In the genomic region with DNA sequence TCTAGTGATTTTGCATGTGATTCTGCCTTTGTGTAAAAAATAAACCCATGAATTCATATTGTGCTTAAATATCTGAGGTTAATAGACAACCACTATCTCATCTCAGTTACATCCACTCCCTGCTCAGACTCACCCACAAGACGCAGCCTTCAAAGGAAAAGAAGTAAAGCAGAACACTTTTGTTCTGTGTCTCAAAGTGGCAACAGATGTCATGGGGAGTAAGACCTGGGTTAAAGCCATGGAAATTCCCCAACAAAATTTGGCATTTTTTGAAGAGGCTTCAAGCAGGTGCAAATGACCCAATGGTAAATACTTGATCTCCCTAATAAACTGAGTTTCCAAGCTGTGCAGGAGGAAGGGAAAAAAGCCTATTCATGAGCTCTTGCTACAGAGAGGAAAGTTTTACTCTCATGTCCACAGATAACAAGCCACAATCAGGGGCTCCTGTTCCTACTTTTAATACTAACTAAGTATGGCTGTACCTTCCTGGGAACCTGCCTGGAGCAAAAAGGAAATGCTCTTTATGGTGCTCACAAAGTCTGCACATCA, we compare ENCODE assay signal across 29 cellular contexts. TPM values are rescaled to one million over a fixed set of nuclear protein-coding genes. Genes with fewer than 3 reads are reported as not detected.
"Had no signal": no experiment of that assay in that cellular context is flagged by ENCODE, and none has a peak within 500 bp of the region (broad histone marks: within the 10 kb centered on the region; RNA-seq: fewer than 3 reads in every experiment).

No MANE protein-coding gene starts in this region.

- DNase-seq: activated B cell treated with CpG ODN at 0.5 μM for 24 hours; activated naive CD4-positive, alpha-beta T cell; activated T-cell treated with anti-CD3 and anti-CD28 coated beads for 4 hours; activated T-cell treated with anti-CD3 and anti-CD28 coated beads, Interleukin-2, amount 50 U/mL, for 72 hours; dermis blood vessel endothelial cell; effector CD4-positive, alpha-beta T cell; esophagus squamous epithelium; foreskin melanocyte; heart right ventricle; left ventricle myocardium superior; naive thymus-derived CD4-positive, alpha-beta T cell; nucleus accumbens; pancreas; retina; sigmoid colon; stimulated activated CD4-positive, alpha-beta T cell treated with anti-CD3 and anti-CD28 coated beads, Interleukin-1b, Interleukin-23, amount 100 ng/mL, for 48 hours; stimulated activated CD4-positive, alpha-beta T cell treated with anti-CD3 and anti-CD28 coated beads, Interleukin-4, amount 100 ng/mL, for 4 hours; stimulated activated CD8-positive, alpha-beta memory T cell treated with anti-CD3 and anti-CD28 coated beads, Interleukin-4, amount 100 ng/mL, for 48 hours; stimulated activated naive CD8-positive, alpha-beta T cell treated with anti-CD3 and anti-CD28 coated beads, Interleukin-15, amount 100 ng/mL, for 72 hours; substantia nigra had no signal

- H3K36me3 Mint-ChIP-seq: activated naive CD4-positive, alpha-beta T cell treated with anti-CD3 and anti-CD28 coated beads, Interleukin-2, amount 50 U/mL, for 72 hours; mesothelial cell of epicardium; naive thymus-derived CD4-positive, alpha-beta T cell; stimulated activated memory B cell treated with anti-CD40 and anti-IgM and Interleukin-4, amounts not matched to agents 10 μg/mL and 1 μg/mL and 100 μg/mL, for 72 hours had no signal

- H3K9me3 Mint-ChIP-seq: activated B cell treated with CpG ODN at 0.5 μM for 24 hours; activated naive CD4-positive, alpha-beta T cell treated with anti-CD3 and anti-CD28 coated beads, Interleukin-2, amount 50 U/mL, for 72 hours; activated T-cell treated with anti-CD3 and anti-CD28 coated beads, Interleukin-2, amount 50 U/mL, for 72 hours; neural crest cell; stimulated activated memory B cell treated with anti-CD40 and anti-IgM and Interleukin-4, amounts not matched to agents 10 μg/mL and 1 μg/mL and 100 μg/mL, for 72 hours; stimulated activated naive CD8-positive, alpha-beta T cell treated with anti-CD3 and anti-CD28 coated beads, Interleukin-15, amount 100 ng/mL, for 72 hours; T-helper 2 cell treated with Interferon-gamma antibody and Interleukin-4, amounts not matched to agents 5 μg/mL and 100 μg/mL, for 36 hours had no signal

- H3K27ac ChIP-seq: heart right ventricle, pancreas, sigmoid colon had no signal

- H3K4me3 Mint-ChIP-seq: activated B cell treated with CpG ODN at 0.5 μM for 24 hours; activated T-cell treated with anti-CD3 and anti-CD28 coated beads, Interleukin-2, amount 50 U/mL, for 72 hours; naive thymus-derived CD4-positive, alpha-beta T cell; neural crest cell; stimulated activated memory B cell treated with anti-CD40 and anti-IgM and Interleukin-4, amounts not matched to agents 10 μg/mL and 1 μg/mL and 100 μg/mL, for 72 hours; stimulated activated naive CD8-positive, alpha-beta T cell treated with anti-CD3 and anti-CD28 coated beads, Interleukin-15, amount 100 ng/mL, for 72 hours; T-helper 2 cell treated with Interferon-gamma antibody and Interleukin-4, amounts not matched to agents 5 μg/mL and 100 μg/mL, for 36 hours had no signal

- H3K27ac Mint-ChIP-seq: activated B cell treated with CpG ODN at 0.5 μM for 24 hours; activated naive CD4-positive, alpha-beta T cell treated with anti-CD3 and anti-CD28 coated beads, Interleukin-2, amount 50 U/mL, for 72 hours; activated T-cell treated with anti-CD3 and anti-CD28 coated beads, Interleukin-2, amount 50 U/mL, for 72 hours; mesothelial cell of epicardium; naive thymus-derived CD4-positive, alpha-beta T cell; stimulated activated memory B cell treated with anti-CD40 and anti-IgM and Interleukin-4, amounts not matched to agents 10 μg/mL and 1 μg/mL and 100 μg/mL, for 72 hours; stimulated activated naive CD8-positive, alpha-beta T cell treated with anti-CD3 and anti-CD28 coated beads, Interleukin-15, amount 100 ng/mL, for 72 hours; T-helper 2 cell treated with Interferon-gamma antibody and Interleukin-4, amounts not matched to agents 5 μg/mL and 100 μg/mL, for 36 hours had no signal

- H3K4me2 ChIP-seq: smooth muscle cell had no signal

- H3K9me3 ChIP-seq: esophagus squamous epithelium, heart right ventricle, pancreas, prostate gland, sigmoid colon had no signal

- H3K4me1 ChIP-seq: heart right ventricle, prostate gland, sigmoid colon had no signal

- H3K27me3 Mint-ChIP-seq: naive thymus-derived CD4-positive, alpha-beta T cell; stimulated activated memory B cell treated with anti-CD40 and anti-IgM and Interleukin-4, amounts not matched to agents 10 μg/mL and 1 μg/mL and 100 μg/mL, for 72 hours; stimulated activated naive CD8-positive, alpha-beta T cell treated with anti-CD3 and anti-CD28 coated beads, Interleukin-15, amount 100 ng/mL, for 72 hours had no signal

- ATAC-seq: activated naive CD4-positive, alpha-beta T cell treated with anti-CD3 and anti-CD28 coated beads, Interleukin-2, amount 50 U/mL, for 72 hours; activated T-cell treated with anti-CD3 and anti-CD28 coated beads, Interleukin-2, amount 50 U/mL, for 72 hours; heart right ventricle; left ventricle myocardium superior; naive thymus-derived CD4-positive, alpha-beta T cell; stimulated activated memory B cell treated with anti-CD40 and anti-IgM and Interleukin-4, amounts not matched to agents 10 μg/mL and 1 μg/mL and 100 μg/mL, for 72 hours; stimulated activated naive CD8-positive, alpha-beta T cell treated with anti-CD3 and anti-CD28 coated beads, Interleukin-15, amount 100 ng/mL, for 72 hours had no signal

- H3K4me1 Mint-ChIP-seq: activated B cell treated with CpG ODN at 0.5 μM for 24 hours; naive thymus-derived CD4-positive, alpha-beta T cell; neural crest cell; stimulated activated memory B cell treated with anti-CD40 and anti-IgM and Interleukin-4, amounts not matched to agents 10 μg/mL and 1 μg/mL and 100 μg/mL, for 72 hours had no signal

- H3K36me3 ChIP-seq: esophagus squamous epithelium, heart right ventricle, pancreas, prostate gland, sigmoid colon had no signal

- H3K4me3 ChIP-seq: esophagus squamous epithelium, heart right ventricle, pancreas, prostate gland, sigmoid colon, smooth muscle cell had no signal

- H3K27me3 ChIP-seq: esophagus squamous epithelium, heart right ventricle, pancreas, sigmoid colon had no signal

RNA-seq across cellular contexts. Expression of gene CYP3A7, which starts 4.7 kb away (rescaled TPM):
- total RNA-seq: activated B cell treated with CpG ODN at 0.5 μM for 24 hours; activated naive CD4-positive, alpha-beta T cell treated with anti-CD3 and anti-CD28 coated beads, Interleukin-2, amount 50 U/mL, for 72 hours; activated T-cell treated with anti-CD3 and anti-CD28 coated beads, Interleukin-2, amount 50 U/mL, for 72 hours; dermis blood vessel endothelial cell; esophagus squamous epithelium; glomerular endothelial cell; heart right ventricle; left ventricle myocardium superior; mesothelial cell of epicardium; naive thymus-derived CD4-positive, alpha-beta T cell; neural crest cell; prostate gland had no signal
- polyA plus RNA-seq: heart right ventricle had no signal

RNA-seq across cellular contexts. Expression of gene CYP3A5, which starts 50.5 kb away (rescaled TPM):
- total RNA-seq: activated B cell treated with CpG ODN at 0.5 μM for 24 hours, dermis blood vessel endothelial cell, glomerular endothelial cell, heart right ventricle, neural crest cell, smooth muscle cell had no signal

RNA-seq across cellular contexts. Expression of gene CYP3A4, which starts 53.6 kb away (rescaled TPM):
- total RNA-seq: activated B cell treated with CpG ODN at 0.5 μM for 24 hours; activated T-cell treated with anti-CD3 and anti-CD28 coated beads, Interleukin-2, amount 50 U/mL, for 72 hours; dermis blood vessel endothelial cell; esophagus squamous epithelium; glomerular endothelial cell; heart right ventricle; left ventricle myocardium superior; mesothelial cell of epicardium; naive thymus-derived CD4-positive, alpha-beta T cell; neural crest cell; prostate gland; sigmoid colon; smooth muscle cell; ureter had no signal
- polyA plus RNA-seq: heart right ventricle; naive thymus-derived CD4-positive, alpha-beta T cell; smooth muscle cell had no signal
